Comparison of ENCODE assay signal across 23 cellular contexts in the genomic region with DNA sequence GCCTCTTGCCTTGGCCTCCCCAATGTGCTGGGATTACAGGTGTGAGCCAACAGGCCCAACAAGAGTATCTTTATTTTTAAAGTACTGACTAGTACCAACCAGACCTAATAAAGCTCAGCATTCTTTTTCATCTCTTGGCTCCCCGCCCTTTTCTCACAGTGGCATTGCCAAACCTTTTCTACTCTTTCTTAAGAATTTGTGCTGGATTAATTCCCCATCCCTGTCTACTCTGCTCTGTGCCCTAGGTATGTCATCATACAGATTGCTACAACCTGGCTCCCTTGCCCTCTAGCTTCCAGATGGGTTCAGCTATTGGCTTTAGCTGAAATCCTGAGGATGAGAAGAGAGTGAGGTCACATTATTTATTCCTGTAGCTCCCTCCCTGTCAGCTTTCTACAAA.
"Had no signal": no experiment of that assay in that cellular context is flagged by ENCODE, and none has a peak within 500 bp of the region (broad histone marks: within the 10 kb centered on the region; RNA-seq: fewer than 3 reads in every experiment).

No MANE protein-coding gene starts in this region.

- ATAC-seq: activated CD8-positive, alpha-beta T cell treated with anti-CD3 and anti-CD28 coated beads for 36 hours; activated T-cell treated with anti-CD3 and anti-CD28 coated beads, Interleukin-2, amount 50 U/mL, for 4 hours; activated T-helper 17 cell treated with anti-CD3 and anti-CD28 coated beads, Interleukin-2, amount 50 U/mL, for 72 hours; left cardiac atrium; left ventricle myocardium superior had no signal

- H3K27ac Mint-ChIP-seq: activated CD8-positive, alpha-beta T cell treated with anti-CD3 and anti-CD28 coated beads for 36 hours; activated T-helper 17 cell treated with anti-CD3 and anti-CD28 coated beads, Interleukin-2, amount 50 U/mL, for 72 hours; dendritic cell treated with granulocyte-macrophage colony-stimulating factor and Interleukin-4, amounts not matched to agents 40 ng/mL and 50 ng/mL, for 4 days; endodermal cell; nephron; progenitor cell of endocrine pancreas had no signal

- H3K4me1 Mint-ChIP-seq: activated T-helper 17 cell treated with anti-CD3 and anti-CD28 coated beads, Interleukin-2, amount 50 U/mL, for 72 hours; central memory CD8-positive, alpha-beta T cell; endodermal cell; nephron had no signal

- H3K4me3 ChIP-seq: esophagus squamous epithelium, ovary, right atrium auricular region, transverse colon had no signal

- H3K4me3 Mint-ChIP-seq: activated CD8-positive, alpha-beta T cell treated with anti-CD3 and anti-CD28 coated beads for 36 hours; activated T-cell treated with anti-CD3 and anti-CD28 coated beads, Interleukin-2, amount 50 U/mL, for 4 hours; activated T-helper 17 cell treated with anti-CD3 and anti-CD28 coated beads, Interleukin-2, amount 50 U/mL, for 72 hours; central memory CD8-positive, alpha-beta T cell; dendritic cell treated with granulocyte-macrophage colony-stimulating factor and Interleukin-4, amounts not matched to agents 40 ng/mL and 50 ng/mL, for 4 days; endodermal cell; nephron had no signal

- H3K27me3 Mint-ChIP-seq: progenitor cell of endocrine pancreas had no signal

- H3K9me3 Mint-ChIP-seq: activated CD8-positive, alpha-beta T cell treated with anti-CD3 and anti-CD28 coated beads for 36 hours; activated T-cell treated with anti-CD3 and anti-CD28 coated beads, Interleukin-2, amount 50 U/mL, for 4 hours; activated T-helper 17 cell treated with anti-CD3 and anti-CD28 coated beads, Interleukin-2, amount 50 U/mL, for 72 hours; central memory CD8-positive, alpha-beta T cell; dendritic cell treated with granulocyte-macrophage colony-stimulating factor and Interleukin-4, amounts not matched to agents 40 ng/mL and 50 ng/mL, for 4 days; endodermal cell had no signal

- DNase-seq: activated CD4-positive, alpha-beta T cell treated with anti-CD3 and anti-CD28 coated beads for 1 hour; activated CD4-positive, alpha-beta T cell treated with anti-CD3 and anti-CD28 coated beads, Interleukin-2, amount 50 U/mL, for 1 hour; activated CD8-positive, alpha-beta T cell treated with anti-CD3 and anti-CD28 coated beads for 36 hours; activated gamma-delta T cell treated with Interleukin-2 at 50 U/mL for 16 hours; activated naive CD4-positive, alpha-beta T cell treated with anti-CD3 and anti-CD28 coated beads, Interleukin-2, amount 50 U/mL, for 16 hours; activated T-cell treated with anti-CD3 and anti-CD28 coated beads, Interleukin-2, amount 50 U/mL, for 4 hours; endodermal cell; esophagus squamous epithelium; head of caudate nucleus; hippocampal formation; left cardiac atrium; left ventricle myocardium superior; ovary; stimulated activated CD4-positive, alpha-beta T cell treated with anti-CD3 and anti-CD28 coated beads, Interleukin-15, amount 100 ng/mL, for 24 hours; stimulated activated naive CD4-positive, alpha-beta T cell treated with Interleukin-2 at 50 U/mL for 16 hours; T-helper 2 cell; transverse colon had no signal
